In the genomic region with DNA sequence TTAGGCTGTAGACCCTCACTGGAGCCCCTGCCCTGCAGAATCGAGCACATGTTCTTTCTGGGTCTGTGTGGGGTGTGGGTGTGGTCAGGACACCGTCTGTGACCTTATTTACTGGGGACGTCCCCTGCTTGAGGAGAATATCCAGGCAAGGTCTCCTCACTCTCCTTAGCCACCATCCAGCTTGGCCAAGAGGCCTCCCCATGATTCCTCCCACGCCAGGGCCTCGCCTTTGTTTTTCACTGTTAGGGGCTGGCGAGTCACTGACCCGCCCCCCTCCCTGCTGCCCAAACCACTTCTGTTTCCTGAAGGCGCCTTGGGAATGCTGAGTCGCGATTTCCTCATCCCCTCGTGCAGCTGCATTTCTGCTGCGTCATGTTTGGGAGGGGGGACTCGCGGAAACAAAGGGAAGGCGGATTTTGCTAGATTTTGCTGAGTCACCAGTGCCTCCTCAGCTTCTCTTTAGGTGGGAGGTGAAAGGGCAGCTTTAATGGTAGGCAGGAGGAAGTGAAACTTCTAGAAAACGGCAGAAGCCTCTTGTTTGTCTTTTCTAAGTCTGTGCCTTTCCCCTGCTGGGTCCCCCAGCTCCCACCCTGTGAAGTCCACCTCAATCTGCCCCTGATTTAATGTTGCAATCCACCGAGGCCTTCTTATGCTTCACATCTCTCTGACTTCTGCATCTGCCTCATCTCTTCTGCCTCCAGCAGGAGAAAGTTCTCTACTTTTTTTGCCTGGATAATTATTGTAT, we compare ENCODE assay signal across 1 cellular context.
TF ChIP-seq lines count a peak whose summit lies in the region.

No MANE protein-coding gene starts in this region.

TF ChIP-seq in K562, 482 proteins besides CTCF, POLR2A, EP300 and RAD21 (continued from another document and continues in another):
- TF ChIP-seq, protein P1, sequence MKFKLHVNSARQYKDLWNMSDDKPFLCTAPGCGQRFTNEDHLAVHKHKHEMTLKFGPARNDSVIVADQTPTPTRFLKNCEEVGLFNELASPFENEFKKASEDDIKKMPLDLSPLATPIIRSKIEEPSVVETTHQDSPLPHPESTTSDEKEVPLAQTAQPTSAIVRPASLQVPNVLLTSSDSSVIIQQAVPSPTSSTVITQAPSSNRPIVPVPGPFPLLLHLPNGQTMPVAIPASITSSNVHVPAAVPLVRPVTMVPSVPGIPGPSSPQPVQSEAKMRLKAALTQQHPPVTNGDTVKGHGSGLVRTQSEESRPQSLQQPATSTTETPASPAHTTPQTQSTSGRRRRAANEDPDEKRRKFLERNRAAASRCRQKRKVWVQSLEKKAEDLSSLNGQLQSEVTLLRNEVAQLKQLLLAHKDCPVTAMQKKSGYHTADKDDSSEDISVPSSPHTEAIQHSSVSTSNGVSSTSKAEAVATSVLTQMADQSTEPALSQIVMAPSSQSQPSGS (CRISPR knock-in tag; IDR thresholded peaks at IDR 0.05) = no peak
- TF ChIP-seq ZNF395 (CRISPR knock-in tag; IDR thresholded peaks at IDR 0.05) = peak; percentile 78; the same call in 1 of the 2 replicates
- no peak for TF ChIP-seq CBX8 (IDR thresholded peaks at IDR 0.05; ENCODE audit: borderline replicate concordance, extremely low read depth, low read depth, low read length, poor library complexity, severe bottlenecking)
- TF ChIP-seq RFX7 (CRISPR knock-in tag; IDR thresholded peaks at IDR 0.05) = no peak
- no peak for TF ChIP-seq ZNF57 (CRISPR knock-in tag; IDR thresholded peaks at IDR 0.05)
- TF ChIP-seq IFI16 (CRISPR knock-in tag; IDR thresholded peaks at IDR 0.05) = no peak
- peak; percentile 87 for TF ChIP-seq FOXJ2 (tag; IDR thresholded peaks at IDR 0.05)
- TF ChIP-seq ZNF586 (CRISPR knock-in tag; conservative IDR thresholded peaks at IDR 0.05) = no peak
- no peak for TF ChIP-seq SP2 (IDR thresholded peaks at IDR 0.05; ENCODE audit: extremely low read depth, low read depth, low read length, poor library complexity, severe bottlenecking)
- no peak for TF ChIP-seq SNIP1 (IDR thresholded peaks at IDR 0.05; ENCODE audit: low read depth)
- TF ChIP-seq NFYB (IDR thresholded peaks at IDR 0.05; ENCODE audit: extremely low read depth, insufficient read length) = no peak
- no peak for TF ChIP-seq CHD2 (IDR thresholded peaks at IDR 0.05; ENCODE audit: low read depth, low read length)
- no peak for TF ChIP-seq HSF4 (CRISPR knock-in tag; IDR thresholded peaks at IDR 0.05; ENCODE audit: borderline replicate concordance)
- TF ChIP-seq, protein P2, sequence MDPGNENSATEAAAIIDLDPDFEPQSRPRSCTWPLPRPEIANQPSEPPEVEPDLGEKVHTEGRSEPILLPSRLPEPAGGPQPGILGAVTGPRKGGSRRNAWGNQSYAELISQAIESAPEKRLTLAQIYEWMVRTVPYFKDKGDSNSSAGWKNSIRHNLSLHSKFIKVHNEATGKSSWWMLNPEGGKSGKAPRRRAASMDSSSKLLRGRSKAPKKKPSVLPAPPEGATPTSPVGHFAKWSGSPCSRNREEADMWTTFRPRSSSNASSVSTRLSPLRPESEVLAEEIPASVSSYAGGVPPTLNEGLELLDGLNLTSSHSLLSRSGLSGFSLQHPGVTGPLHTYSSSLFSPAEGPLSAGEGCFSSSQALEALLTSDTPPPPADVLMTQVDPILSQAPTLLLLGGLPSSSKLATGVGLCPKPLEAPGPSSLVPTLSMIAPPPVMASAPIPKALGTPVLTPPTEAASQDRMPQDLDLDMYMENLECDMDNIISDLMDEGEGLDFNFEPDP (CRISPR knock-in tag; IDR thresholded peaks at IDR 0.05) = no peak
- no peak for TF ChIP-seq ZBTB26 (CRISPR knock-in tag; IDR thresholded peaks at IDR 0.05)
- no peak for TF ChIP-seq NFXL1 (CRISPR knock-in tag; IDR thresholded peaks at IDR 0.05)
- no peak for TF ChIP-seq EHMT2 (IDR thresholded peaks at IDR 0.05)
- no peak for TF ChIP-seq SLC30A9 (CRISPR knock-in tag; IDR thresholded peaks at IDR 0.05)
- TF ChIP-seq CBX2 (IDR thresholded peaks at IDR 0.05; ENCODE audit: insufficient read depth, low read length, poor library complexity, severe bottlenecking) = no peak
- TF ChIP-seq, protein P3, sequence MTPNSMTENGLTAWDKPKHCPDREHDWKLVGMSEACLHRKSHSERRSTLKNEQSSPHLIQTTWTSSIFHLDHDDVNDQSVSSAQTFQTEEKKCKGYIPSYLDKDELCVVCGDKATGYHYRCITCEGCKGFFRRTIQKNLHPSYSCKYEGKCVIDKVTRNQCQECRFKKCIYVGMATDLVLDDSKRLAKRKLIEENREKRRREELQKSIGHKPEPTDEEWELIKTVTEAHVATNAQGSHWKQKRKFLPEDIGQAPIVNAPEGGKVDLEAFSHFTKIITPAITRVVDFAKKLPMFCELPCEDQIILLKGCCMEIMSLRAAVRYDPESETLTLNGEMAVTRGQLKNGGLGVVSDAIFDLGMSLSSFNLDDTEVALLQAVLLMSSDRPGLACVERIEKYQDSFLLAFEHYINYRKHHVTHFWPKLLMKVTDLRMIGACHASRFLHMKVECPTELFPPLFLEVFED (CRISPR knock-in tag; conservative IDR thresholded peaks at IDR 0.05) = no peak
- no peak for TF ChIP-seq PRMT5 (CRISPR knock-in tag; IDR thresholded peaks at IDR 0.05)
- TF ChIP-seq MTF1 (CRISPR knock-in tag; IDR thresholded peaks at IDR 0.05; ENCODE audit: borderline replicate concordance) = no peak
- TF ChIP-seq STAT5B (CRISPR knock-in tag; IDR thresholded peaks at IDR 0.05) = no peak
- TF ChIP-seq PHF8 (IDR thresholded peaks at IDR 0.05; ENCODE audit: borderline replicate concordance, low read length) = peak; percentile 41; the same call in 1 of the 2 replicates
- peak; percentile 100 for TF ChIP-seq MAFF (IDR thresholded peaks at IDR 0.05; ENCODE audit: low read length)
- TF ChIP-seq SMAD1 (IDR thresholded peaks at IDR 0.05; ENCODE audit: low read depth, low read length, partially characterized antibody) = no peak
- TF ChIP-seq, protein P4, sequence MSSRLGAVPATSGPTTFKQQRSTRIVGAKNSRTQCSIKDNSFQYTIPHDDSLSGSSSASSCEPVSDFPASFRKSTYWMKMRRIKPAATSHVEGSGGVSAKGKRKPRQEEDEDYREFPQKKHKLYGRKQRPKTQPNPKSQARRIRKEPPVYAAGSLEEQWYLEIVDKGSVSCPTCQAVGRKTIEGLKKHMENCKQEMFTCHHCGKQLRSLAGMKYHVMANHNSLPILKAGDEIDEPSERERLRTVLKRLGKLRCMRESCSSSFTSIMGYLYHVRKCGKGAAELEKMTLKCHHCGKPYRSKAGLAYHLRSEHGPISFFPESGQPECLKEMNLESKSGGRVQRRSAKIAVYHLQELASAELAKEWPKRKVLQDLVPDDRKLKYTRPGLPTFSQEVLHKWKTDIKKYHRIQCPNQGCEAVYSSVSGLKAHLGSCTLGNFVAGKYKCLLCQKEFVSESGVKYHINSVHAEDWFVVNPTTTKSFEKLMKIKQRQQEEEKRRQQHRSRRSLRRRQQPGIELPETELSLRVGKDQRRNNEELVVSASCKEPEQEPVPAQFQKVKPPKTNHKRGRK (tag; IDR thresholded peaks at IDR 0.05) = no peak
- no peak for TF ChIP-seq PHB (CRISPR knock-in tag; IDR thresholded peaks at IDR 0.05)
- TF ChIP-seq ZNF584 (CRISPR knock-in tag; IDR thresholded peaks at IDR 0.05; ENCODE audit: low read depth) = 0 out of 2 replicates have a peak, but pooled peaks have one; percentile 40
- TF ChIP-seq NFRKB (IDR thresholded peaks at IDR 0.05; ENCODE audit: low read depth) = peak; percentile 67; the same call in 1 of the 2 replicates
- no peak for TF ChIP-seq ZNF12 (CRISPR knock-in tag; IDR thresholded peaks at IDR 0.05)
- TF ChIP-seq PHF20 (IDR thresholded peaks at IDR 0.05; ENCODE audit: partially characterized antibody) = no peak
- TF ChIP-seq KLF1 (tag; IDR thresholded peaks at IDR 0.05) = no peak
- TF ChIP-seq CREB3 (tag; conservative IDR thresholded peaks at IDR 0.05; ENCODE audit: low read depth) = no peak; the same call in 1 of the 2 replicates
- TF ChIP-seq, protein P5, sequence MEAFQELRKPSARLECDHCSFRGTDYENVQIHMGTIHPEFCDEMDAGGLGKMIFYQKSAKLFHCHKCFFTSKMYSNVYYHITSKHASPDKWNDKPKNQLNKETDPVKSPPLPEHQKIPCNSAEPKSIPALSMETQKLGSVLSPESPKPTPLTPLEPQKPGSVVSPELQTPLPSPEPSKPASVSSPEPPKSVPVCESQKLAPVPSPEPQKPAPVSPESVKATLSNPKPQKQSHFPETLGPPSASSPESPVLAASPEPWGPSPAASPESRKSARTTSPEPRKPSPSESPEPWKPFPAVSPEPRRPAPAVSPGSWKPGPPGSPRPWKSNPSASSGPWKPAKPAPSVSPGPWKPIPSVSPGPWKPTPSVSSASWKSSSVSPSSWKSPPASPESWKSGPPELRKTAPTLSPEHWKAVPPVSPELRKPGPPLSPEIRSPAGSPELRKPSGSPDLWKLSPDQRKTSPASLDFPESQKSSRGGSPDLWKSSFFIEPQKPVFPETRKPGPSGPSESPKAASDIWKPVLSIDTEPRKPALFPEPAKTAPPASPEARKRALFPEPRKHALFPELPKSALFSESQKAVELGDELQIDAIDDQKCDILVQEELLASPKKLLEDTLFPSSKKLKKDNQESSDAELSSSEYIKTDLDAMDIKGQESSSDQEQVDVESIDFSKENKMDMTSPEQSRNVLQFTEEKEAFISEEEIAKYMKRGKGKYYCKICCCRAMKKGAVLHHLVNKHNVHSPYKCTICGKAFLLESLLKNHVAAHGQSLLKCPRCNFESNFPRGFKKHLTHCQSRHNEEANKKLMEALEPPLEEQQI (IDR thresholded peaks at IDR 0.05) = no peak
- no peak for TF ChIP-seq RBM22 (IDR thresholded peaks at IDR 0.05; ENCODE audit: low read depth, low read length, poor library complexity, severe bottlenecking)
- no peak for TF ChIP-seq ZC3H11A (IDR thresholded peaks at IDR 0.05; ENCODE audit: low read depth, low read length)
- peak; percentile 88 for TF ChIP-seq JUND (IDR thresholded peaks at IDR 0.05; ENCODE audit: borderline replicate concordance, low read depth, low read length)
- TF ChIP-seq JUND (tag; IDR thresholded peaks at IDR 0.05; ENCODE audit: borderline replicate concordance, low read depth, low read length) = peak; percentile 84; the same call in 2 of the 3 replicates
- no peak for TF ChIP-seq NR3C1 (CRISPR knock-in tag; IDR thresholded peaks at IDR 0.05)
- no peak for TF ChIP-seq ATF6 (CRISPR knock-in tag; IDR thresholded peaks at IDR 0.05)
- no peak; a peak in 1 of 4 replicates for TF ChIP-seq ARNT (IDR thresholded peaks at IDR 0.05)
- TF ChIP-seq, protein P6, sequence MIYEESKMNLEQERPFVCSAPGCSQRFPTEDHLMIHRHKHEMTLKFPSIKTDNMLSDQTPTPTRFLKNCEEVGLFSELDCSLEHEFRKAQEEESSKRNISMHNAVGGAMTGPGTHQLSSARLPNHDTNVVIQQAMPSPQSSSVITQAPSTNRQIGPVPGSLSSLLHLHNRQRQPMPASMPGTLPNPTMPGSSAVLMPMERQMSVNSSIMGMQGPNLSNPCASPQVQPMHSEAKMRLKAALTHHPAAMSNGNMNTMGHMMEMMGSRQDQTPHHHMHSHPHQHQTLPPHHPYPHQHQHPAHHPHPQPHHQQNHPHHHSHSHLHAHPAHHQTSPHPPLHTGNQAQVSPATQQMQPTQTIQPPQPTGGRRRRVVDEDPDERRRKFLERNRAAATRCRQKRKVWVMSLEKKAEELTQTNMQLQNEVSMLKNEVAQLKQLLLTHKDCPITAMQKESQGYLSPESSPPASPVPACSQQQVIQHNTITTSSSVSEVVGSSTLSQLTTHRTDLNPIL (CRISPR knock-in tag; IDR thresholded peaks at IDR 0.05) = no peak
- no peak for TF ChIP-seq ZBTB43 (CRISPR knock-in tag; IDR thresholded peaks at IDR 0.05)
